Comparison of ENCODE assay signal across 1 cellular context in the genomic region with DNA sequence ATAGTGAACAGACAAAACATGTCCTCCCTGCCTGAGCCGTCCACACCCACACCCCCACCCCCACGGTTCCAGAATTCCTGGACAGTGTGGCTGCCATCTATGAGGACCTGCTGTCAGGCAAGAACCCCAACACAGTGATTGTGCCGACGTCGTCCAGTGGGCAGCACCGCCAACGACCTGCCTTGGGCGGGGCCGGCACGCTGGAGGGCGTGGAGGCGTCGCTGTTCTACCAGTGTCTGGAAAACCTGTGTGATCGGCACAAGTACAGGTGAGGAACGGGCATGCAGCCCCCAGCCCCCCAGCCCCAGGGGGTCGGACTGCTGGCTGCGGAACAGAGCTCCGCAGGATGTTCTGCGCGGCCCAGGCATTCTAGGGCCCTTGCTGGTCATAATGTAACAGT.
TF ChIP-seq lines count a peak whose summit lies in the region.

No MANE protein-coding gene starts in this region.

TF ChIP-seq in HepG2, 621 proteins besides CTCF, POLR2A, EP300 and RAD21:
- no peak for TF ChIP-seq ZNF232 (CRISPR knock-in tag; IDR thresholded peaks at IDR 0.05; ENCODE audit: borderline replicate concordance)
- TF ChIP-seq AGO2 (optimal IDR thresholded peaks at IDR 0.05; ENCODE audit: low read depth, low read length), result peak; percentile 50
